ENCODE assay signal across 17 cellular contexts in genomic region chr1:22296701-22297591, GRCh38.
DNase-seq lines count a peak whose midpoint lies in the region; ATAC-seq, FAIRE-seq and TF ChIP-seq lines count a peak whose summit lies in the region.
"Had no signal": no experiment of that assay in that cellular context is flagged by ENCODE, and none has a peak within 500 bp of the region (broad histone marks: within the 10 kb centered on the region; RNA-seq: fewer than 3 reads in every experiment).

No MANE protein-coding gene starts in this region.

- H3K9me1 ChIP-seq in K562 (ENCODE audit: control insufficient read depth, insufficient read depth, low read length) = no peaks in the 10 kb centered on the region

- H4K20me1 ChIP-seq in BLaER1 (no peaks in the 10 kb centered on the region), GM23248 (ENCODE audit: insufficient read depth) (no peaks in the 10 kb centered on the region), K562 (replicated peaks; ENCODE audit: control insufficient read depth, insufficient read depth, low read length) (no peaks in the 10 kb centered on the region)

- no peak for TF ChIP-seq RAD21 in K562 (CRISPR knock-in tag; conservative IDR thresholded peaks at IDR 0.05 in 1 of 2, IDR thresholded peaks at IDR 0.05 in 1 of 2)

- H3K4me3 ChIP-seq in BLaER1 (no peak overlapping the region; the same call in 1 of the 2 replicates), GM23248 (no peak overlapping the region), K562 (no peak overlapping the region)
- H3K4me3 ChIP-seq: SK-N-MC, skin epidermis had no signal

- H3K9me2 ChIP-seq in GM23248 (ENCODE audit: insufficient read depth) = no peaks in the 10 kb centered on the region

- no peaks in the 10 kb centered on the region for H3F3A ChIP-seq in GM23248 (ENCODE audit: insufficient read depth)

- H3K27me3 ChIP-seq in BLaER1 (no peaks in the 10 kb centered on the region), GM23248 (replicated peaks; ENCODE audit: insufficient read depth) (peaks cover 60% of the 10 kb centered on the region), K562 (ENCODE audit: control insufficient read depth in 2 of 2, insufficient read depth in 2 of 2, low read length in 2 of 2) (peaks cover 3 to 8% of the 10 kb centered on the region in 2 experiments; a peak in 4 of 5 replicates)

- H3K27ac ChIP-seq in BLaER1 = peak overlapping the region; percentile 42
- H3K27ac ChIP-seq in GM23248 = no peak overlapping the region
- no peak overlapping the region for H3K27ac ChIP-seq in K562 (ENCODE audit: extremely low read depth, low read depth, low read length)
- H3K27ac ChIP-seq: SK-N-MC, VCaP had no signal

- H3K9ac ChIP-seq in BLaER1 (peak overlapping the region; percentile 30; the same call in 1 of the 2 replicates), GM23248 (no peak overlapping the region), K562 (ENCODE audit: insufficient read depth in 1 of 2, low read depth in 2 of 2, low read length in 2 of 2) (peak overlapping the region in 1 of 2 experiments; percentile 7; a peak in 1 of 4 replicates)

- CTCF ChIA-PET in K562 (lab: Yijun Ruan, JAX; ENCODE audit: low intra/inter-chr PET ratio) = no interaction called here

- in situ Hi-C loops in GM23248 (cut with MboI) = no loop called here
- in situ Hi-C loops in K562 (cut with MboI) = no loop called here

- ATAC-seq in K562 (peak; percentile 87), left lobe of liver (peak; percentile 33)

- peak; percentile 71 for TF ChIP-seq EP300 in K562 (IDR thresholded peaks at IDR 0.05; ENCODE audit: low read length)

- no peaks in the 10 kb centered on the region for H3K79me2 ChIP-seq in GM23248 (ENCODE audit: insufficient read depth)
- H3K79me2 ChIP-seq in K562 (ENCODE audit: control insufficient read depth, insufficient read depth, low read length) = no peaks in the 10 kb centered on the region

- H3K36me3 ChIP-seq in BLaER1 (no peaks in the 10 kb centered on the region), GM23248 (ENCODE audit: low read depth) (no peaks in the 10 kb centered on the region), K562 (ENCODE audit: control insufficient read depth, insufficient read depth, low read length) (no peaks in the 10 kb centered on the region)

- FAIRE-seq in K562 (lab: Jason Lieb, UNC) = peak; percentile 6
- FAIRE-seq in GM19239 (lab: Jason Lieb, UNC) = no peak

- H3K9me3 ChIP-seq in BLaER1 = peaks cover 10% of the 10 kb centered on the region
- no peaks in the 10 kb centered on the region for H3K9me3 ChIP-seq in GM23248 (ENCODE audit: low read depth)
- no peaks in the 10 kb centered on the region for H3K9me3 ChIP-seq in K562 (replicated peaks; ENCODE audit: control insufficient read depth, insufficient read depth, low read depth, low read length)

- DNase-seq in GM23248 (peak; percentile 25), K562 (ENCODE audit: extremely low read depth in 1 of 4, low spot score in 3 of 4) (peak; percentile 50 to 61 (median 52)), left lobe of liver (ENCODE audit: low spot score) (peak; percentile 39), GM19239 (ENCODE audit: insufficient read length, low spot score) (no peak), cerebellum (ENCODE audit: low spot score) (no peak)
- DNase-seq in stimulated activated CD4-positive, alpha-beta T cell treated with anti-CD3 and anti-CD28 coated beads, Interleukin-4, amount 100 ng/mL, for 24 hours = no peak
- DNase-seq in stimulated activated naive CD4-positive, alpha-beta T cell treated with Interleukin-2 at 50 U/mL for 16 hours (lab: John Stamatoyannopoulos, UW) = no peak
- DNase-seq: activated naive CD4-positive, alpha-beta T cell treated with anti-CD3 and anti-CD28 coated beads, Interleukin-2, amount 10 ng/mL, durations not matched to agents 7 days and 5 days; DMS53; endodermal cell; midbrain; MM.1S; occipital lobe had no signal

- H3K4me2 ChIP-seq in BLaER1 = peak overlapping the region; percentile 88
- no peak overlapping the region for H3K4me2 ChIP-seq in GM23248 (ENCODE audit: unreplicated experiment)
- H3K4me2 ChIP-seq in K562 (ENCODE audit: insufficient read depth, low read length) = peak overlapping the region; percentile 9; the same call in 1 of the 2 replicates

- H3K4me1 ChIP-seq in BLaER1 = peaks cover 36% of the 10 kb centered on the region
- peaks cover 6% of the 10 kb centered on the region; the same call in 1 of the 2 replicates for H3K4me1 ChIP-seq in GM23248 (ENCODE audit: insufficient read depth)
- peaks cover 9 to 19% of the 10 kb centered on the region in 2 experiments for H3K4me1 ChIP-seq in K562 (replicated peaks in 1 of 2; ENCODE audit: control insufficient read depth in 2 of 2, insufficient read depth in 2 of 2, low read length in 2 of 2)

- POLR2A ChIA-PET in K562 (lab: Yijun Ruan, JAX) = interaction anchor here (0.6 to 0.8 kb wide), 3 partner anchors 15 to 611 kb away, joined by 3 to 4 read pairs (median 3); no protein-coding TSS in a partner anchor

- BruUV-seq in K562 (replicated peaks; lab: Mats Ljungman, UMichigan) = no TSS peak

- 38 to 40% methylated on average over 14 of the region's 14 CpGs for WGBS in GM23248 (ENCODE audit: low coverage in 1 of 2, low lambda C conversion rate in 2 of 2, missing lambda C conversion rate in 2 of 2), 2 experiments
- WGBS in K562 (ENCODE audit: insufficient coverage, low coverage, missing lambda C conversion rate) = 11% methylated on average over 14 of the region's 14 CpGs

- TF ChIP-seq CTCF in K562 (IDR thresholded peaks at IDR 0.05 in 2 of 3, conservative IDR thresholded peaks at IDR 0.05 in 1 of 3; ENCODE audit: insufficient read depth in 2 of 3, low read depth in 1 of 3, low read length in 3 of 3) = peak in 2 of 3 experiments; percentile 36 to 39; a peak in 2 of 6 replicates

- H2AFZ ChIP-seq in GM23248 (no peak overlapping the region), K562 (ENCODE audit: low read depth, low read length) (peak overlapping the region; percentile 10)

- intact Hi-C loops in K562 (cut with micrococcal nuclease) = loop anchor here (2.0 kb wide), 1 partner anchor 14 kb away; no protein-coding TSS in a partner anchor

- TF ChIP-seq POLR2A in K562 (conservative IDR thresholded peaks at IDR 0.05) = no peak

TF ChIP-seq in K562, 482 proteins besides CTCF, POLR2A, EP300 and RAD21 (continues in another document):
- peak; percentile 75 for TF ChIP-seq L3MBTL2 (IDR thresholded peaks at IDR 0.05)
- TF ChIP-seq TFAP4 (CRISPR knock-in tag; IDR thresholded peaks at IDR 0.05; ENCODE audit: borderline replicate concordance) = peak; percentile 44; the same call in 1 of the 2 replicates
- TF ChIP-seq USF2 (CRISPR knock-in tag; IDR thresholded peaks at IDR 0.05) = no peak
- TF ChIP-seq ATF7 (IDR thresholded peaks at IDR 0.05) = peak; percentile 91
- TF ChIP-seq CXXC5 (CRISPR knock-in tag; IDR thresholded peaks at IDR 0.05) = peak; percentile 66
- no peak for TF ChIP-seq CEBPG (CRISPR knock-in tag; IDR thresholded peaks at IDR 0.05)
- peak in 1 of 2 experiments; percentile 15; a peak in 1 of 4 replicates for TF ChIP-seq CEBPG (tag; conservative IDR thresholded peaks at IDR 0.05 in 1 of 2, IDR thresholded peaks at IDR 0.05 in 1 of 2)
- no peak for TF ChIP-seq TAF15 (IDR thresholded peaks at IDR 0.05; ENCODE audit: low read depth, low read length)
- peak; percentile 42; the same call in 1 of the 2 replicates for TF ChIP-seq HDAC2 (IDR thresholded peaks at IDR 0.05)
- TF ChIP-seq ATF4 (CRISPR knock-in tag; IDR thresholded peaks at IDR 0.05) = no peak
- TF ChIP-seq ATF3 (IDR thresholded peaks at IDR 0.05) = peak; percentile 79
- TF ChIP-seq ATF3 (CRISPR knock-in tag; conservative IDR thresholded peaks at IDR 0.05) = no peak
- TF ChIP-seq, protein P1, sequence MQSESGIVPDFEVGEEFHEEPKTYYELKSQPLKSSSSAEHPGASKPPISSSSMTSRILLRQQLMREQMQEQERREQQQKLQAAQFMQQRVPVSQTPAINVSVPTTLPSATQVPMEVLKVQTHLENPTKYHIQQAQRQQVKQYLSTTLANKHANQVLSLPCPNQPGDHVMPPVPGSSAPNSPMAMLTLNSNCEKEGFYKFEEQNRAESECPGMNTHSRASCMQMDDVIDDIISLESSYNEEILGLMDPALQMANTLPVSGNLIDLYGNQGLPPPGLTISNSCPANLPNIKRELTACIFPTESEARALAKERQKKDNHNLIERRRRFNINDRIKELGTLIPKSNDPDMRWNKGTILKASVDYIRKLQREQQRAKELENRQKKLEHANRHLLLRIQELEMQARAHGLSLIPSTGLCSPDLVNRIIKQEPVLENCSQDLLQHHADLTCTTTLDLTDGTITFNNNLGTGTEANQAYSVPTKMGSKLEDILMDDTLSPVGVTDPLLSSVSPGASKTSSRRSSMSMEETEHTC (IDR thresholded peaks at IDR 0.05) = no peak
- TF ChIP-seq ESRRA (IDR thresholded peaks at IDR 0.05; ENCODE audit: borderline replicate concordance, low read depth) = peak; percentile 97

Comparison
In these comparisons a context has a peak if more than half of its experiments do, and no peak if none do; other contexts are left out.
1. DNase-seq: peak in GM23248 (single experiment), K562 (4 of 4) and left lobe of liver (single experiment); none in stimulated activated CD4-positive, alpha-beta T cell treated with anti-CD3 and anti-CD28 coated beads, Interleukin-4, amount 100 ng/mL, for 24 hours (single experiment), GM19239 (single experiment), cerebellum (single experiment) and stimulated activated naive CD4-positive, alpha-beta T cell treated with Interleukin-2 at 50 U/mL for 16 hours (single experiment).